In genomic region chr14:91246051-91246852, GRCh38 we compare ENCODE assay signal across 10 cellular contexts.
DNase-seq lines count a peak whose midpoint lies in the region; ATAC-seq and TF ChIP-seq lines count a peak whose summit lies in the region.
"Had no signal": no experiment of that assay in that cellular context is flagged by ENCODE, and none has a peak within 500 bp of the region (broad histone marks: within the 10 kb centered on the region; RNA-seq: fewer than 3 reads in every experiment).

No MANE protein-coding gene starts in this region.

- no peaks in the 10 kb centered on the region for H3K36me3 ChIP-seq in WERI-Rb-1

- H3K4me3 ChIP-seq in WERI-Rb-1 (ENCODE audit: low read depth, low read length) = no peak overlapping the region

- H3K27ac ChIP-seq in WERI-Rb-1 = no peak overlapping the region

- DNase-seq in NCI-H1694 (lab: John Stamatoyannopoulos, UW) (peak; percentile 58), T-helper 22 cell (ENCODE audit: low read depth) (peak; percentile 88), WERI-Rb-1 (no peak), NOMO-1 (lab: John Stamatoyannopoulos, UW; ENCODE audit: unreplicated experiment in 2 of 2) (no peak), GM13977 (ENCODE audit: low spot score) (no peak)
- peak; percentile 79 for DNase-seq in activated naive CD4-positive, alpha-beta T cell treated with Interleukin-2 at 50 U/mL for 16 hours
- DNase-seq in stimulated activated CD8-positive, alpha-beta memory T cell treated with anti-CD3 and anti-CD28 coated beads, Interleukin-12 subunit alpha, Interleukin-12 subunit beta, amount 100 ng/mL, for 4 hours (ENCODE audit: low read depth) = peak; percentile 34
- DNase-seq: midbrain, NCI-H226 had no signal

- ATAC-seq in GM21526 (IDR thresholded peaks at IDR 0.05; ENCODE audit: low FRiP score, unreplicated experiment) = no peak

- H3K27me3 ChIP-seq in WERI-Rb-1 (ENCODE audit: insufficient read depth, low read depth, severe bottlenecking) = no peaks in the 10 kb centered on the region

- TF ChIP-seq CTCF in WERI-Rb-1 (IDR thresholded peaks at IDR 0.05; ENCODE audit: low read depth, low read length) (no peak), GM13977 (IDR thresholded peaks at IDR 0.05; ENCODE audit: extremely low read depth, insufficient read depth, missing control alignments) (no peak)

- peaks cover 7% of the 10 kb centered on the region for H3K9me3 ChIP-seq in WERI-Rb-1 (ENCODE audit: severe bottlenecking)

- in situ Hi-C loops in GM13977 (cut with MboI; ENCODE audit: low pct_unique_long_range_greater_than_20kb, low sequenced_read_pairs, unreplicated experiment) = no loop called here

Comparison
In these comparisons a context has a peak if more than half of its experiments do, and no peak if none do; other contexts are left out.
1. DNase-seq: peak in NCI-H1694 (single experiment), T-helper 22 cell (single experiment), activated naive CD4-positive, alpha-beta T cell treated with Interleukin-2 at 50 U/mL for 16 hours (single experiment) and stimulated activated CD8-positive, alpha-beta memory T cell treated with anti-CD3 and anti-CD28 coated beads, Interleukin-12 subunit alpha, Interleukin-12 subunit beta, amount 100 ng/mL, for 4 hours (single experiment); none in WERI-Rb-1 (single experiment), NOMO-1 (0 of 2) and GM13977 (single experiment).